Comparison of ENCODE assay signal across 8 cellular contexts in genomic region chr18:76821356-76821874, GRCh38. TPM values are rescaled to one million over a fixed set of nuclear protein-coding genes. Genes with fewer than 3 reads are reported as not detected.
A peak's percentile ranks its signal among the peaks of the same experiment; 100 is the strongest.
DNase-seq lines count a peak whose midpoint lies in the region; ATAC-seq and TF ChIP-seq lines count a peak whose summit lies in the region.

No MANE protein-coding gene starts in this region.

- peak overlapping the region; percentile 74 for H3K9ac ChIP-seq in endocrine pancreas (ENCODE audit: control insufficient read depth, insufficient read depth, low read length)

- no peaks in the 10 kb centered on the region for H3K9me3 ChIP-seq in heart right ventricle
- no peaks in the 10 kb centered on the region for H3K9me3 ChIP-seq in endocrine pancreas (ENCODE audit: control insufficient read depth, low read length)
- no peaks in the 10 kb centered on the region for H3K9me3 ChIP-seq in neutrophil

- H3K27ac ChIP-seq in heart right ventricle: peak overlapping the region; percentile 95 to 99 (median 98)
- peak overlapping the region; percentile 88 for H3K27ac ChIP-seq in neutrophil

- peak overlapping the region; percentile 65 to 98 (median 89) for H3K4me3 ChIP-seq in heart right ventricle
- peak overlapping the region; percentile 89 for H3K4me3 ChIP-seq in endocrine pancreas (ENCODE audit: control insufficient read depth, insufficient read depth, low read length)
- H3K4me3 ChIP-seq in neutrophil (ENCODE audit: low read depth in 1 of 2, low read length in 1 of 2): peak overlapping the region; percentile 76 to 80

- DNase-seq in heart right ventricle (no peak), left ventricle myocardium superior (no peak), RKO (ENCODE audit: low spot score) (peak; percentile 26), HuH-7.5 (ENCODE audit: low spot score) (no peak), COR-L47 (lab: John Stamatoyannopoulos, UW) (no peak)

- H3K4me1 ChIP-seq in heart right ventricle: peaks cover 3 to 41% (median 28%) of the 10 kb centered on the region in 9 donors
- peaks cover 3% of the 10 kb centered on the region for H3K4me1 ChIP-seq in endocrine pancreas (ENCODE audit: control insufficient read depth, insufficient read depth, low read length)
- H3K4me1 ChIP-seq in neutrophil (ENCODE audit: control insufficient read depth in 1 of 2, insufficient read depth in 1 of 2, low read depth in 1 of 2, low read length in 1 of 2): peaks cover 26 to 29% of the 10 kb centered on the region in 2 experiments

- ATAC-seq in heart right ventricle (peak in 5 of 8 donors; percentile 4 to 50 (median 41)), left ventricle myocardium superior (no peak), HG02642 (IDR thresholded peaks at IDR 0.05; ENCODE audit: poor library complexity, unreplicated experiment) (no peak)

- no peaks in the 10 kb centered on the region for H3K27me3 ChIP-seq in heart right ventricle
- no peaks in the 10 kb centered on the region for H3K27me3 ChIP-seq in endocrine pancreas (ENCODE audit: control insufficient read depth, insufficient read depth, low read length)
- no peaks in the 10 kb centered on the region for H3K27me3 ChIP-seq in neutrophil

- intact Hi-C loops in heart right ventricle (cut with DNase I) (loop anchor here in 1 of 10 donors (5.0 kb wide), 1 partner anchor 354 kb away; no protein-coding TSS in a partner anchor), left ventricle myocardium superior (cut with micrococcal nuclease) (no loop called here)

- WGBS in heart right ventricle, 2 donors: 1 to 2% methylated on average over 12 of the region's 12 CpGs

- H3K36me3 ChIP-seq in heart right ventricle: peaks cover 0 to 6% (median 0%) of the 10 kb centered on the region in 9 donors
- H3K36me3 ChIP-seq in endocrine pancreas (ENCODE audit: control insufficient read depth, insufficient read depth, low read length): no peaks in the 10 kb centered on the region
- H3K36me3 ChIP-seq in neutrophil: peaks cover 3% of the 10 kb centered on the region

- TF ChIP-seq CTCF in heart right ventricle (IDR thresholded peaks at IDR 0.05): no peak
- TF ChIP-seq CTCF in neutrophil (IDR thresholded peaks at IDR 0.05): no peak

RNA-seq across cellular contexts. Expression of gene ZNF236, which starts 0.9 kb away (rescaled TPM):
- total RNA-seq in heart right ventricle (10 to 100 TPM in 9 of 10 donors, 1 to 10 TPM in 1; 8.3 to 14.9 (median 12.8) TPM), left ventricle myocardium superior (13.4 TPM)
- polyA plus RNA-seq in heart right ventricle: 1 to 10 TPM in 1 of 2 donors, under 1 TPM in 1; 0.75 to 4.3 TPM

Comparison
In these comparisons a context has a peak if more than half of its experiments do, and no peak if none do; other contexts are left out.
1. ATAC-seq: peak in heart right ventricle (5 of 8); none in left ventricle myocardium superior (single experiment) and HG02642 (single experiment).
2. Peak in every context shown above with its lines, with median percentiles within 50 percentile points of each other: H3K4me3 ChIP-seq.